ENCODE assay signal across 12 cellular contexts in the genomic region with DNA sequence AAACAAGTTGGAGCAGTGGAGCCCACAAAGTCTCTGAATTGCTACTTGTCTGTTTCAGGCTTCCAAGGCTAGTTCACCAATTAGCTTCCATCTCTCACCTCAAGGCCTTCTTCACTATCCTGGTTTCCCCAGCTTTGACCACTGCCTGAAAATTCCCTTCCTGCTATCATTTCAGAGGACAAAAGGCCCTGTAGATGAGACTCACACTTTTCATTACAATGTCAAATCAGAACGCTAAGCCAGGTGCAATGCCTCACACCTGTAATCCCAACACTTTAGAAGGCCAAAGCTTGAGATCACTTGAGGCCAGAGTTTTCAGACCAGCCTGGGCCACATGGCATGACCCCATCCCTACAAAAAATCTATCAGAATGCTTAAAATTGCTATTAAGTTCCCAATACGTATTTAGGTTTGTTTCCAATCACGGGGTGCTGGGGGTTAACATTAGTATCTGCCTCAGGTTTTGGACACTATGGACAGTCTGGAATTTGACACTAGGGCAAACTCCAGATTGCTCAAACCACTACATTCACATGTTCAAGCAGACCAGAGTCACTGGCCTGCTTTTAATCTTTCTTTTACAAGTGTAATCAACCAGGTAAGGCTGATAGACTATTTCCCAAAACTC. TPM values are rescaled to one million over a fixed set of nuclear protein-coding genes. Genes with fewer than 3 reads are reported as not detected.
DNase-seq lines count a peak whose midpoint lies in the region; ATAC-seq and TF ChIP-seq lines count a peak whose summit lies in the region.
"Had no signal": no experiment of that assay in that cellular context is flagged by ENCODE, and none has a peak within 500 bp of the region (broad histone marks: within the 10 kb centered on the region; RNA-seq: fewer than 3 reads in every experiment).

No MANE protein-coding gene starts in this region.

- H3K9me3 ChIP-seq in HUES64 (ENCODE audit: insufficient read depth, low read depth, low read length): no peaks in the 10 kb centered on the region
- no peaks in the 10 kb centered on the region for H3K9me3 ChIP-seq in adipocyte (ENCODE audit: control insufficient read depth, low read length)

- H3K9ac ChIP-seq in HUES64 (ENCODE audit: low read depth, low read length) (no peak overlapping the region), adipocyte (ENCODE audit: low read length) (no peak overlapping the region)

- H3K27me3 Mint-ChIP-seq in neural crest cell (ENCODE audit: low read depth): peaks cover 2% of the 10 kb centered on the region

- peak overlapping the region; percentile 4; the same call in 1 of the 2 replicates for H3K27ac ChIP-seq in HUES64 (ENCODE audit: low read depth, low read length)

- peak overlapping the region; percentile 54 for H3K4me3 Mint-ChIP-seq in neural crest cell

- no peak overlapping the region for H3K27ac Mint-ChIP-seq in neural crest cell (ENCODE audit: unreplicated experiment)

- H3K4me1 ChIP-seq in HUES64 (ENCODE audit: insufficient read depth, low read length): peaks cover 25% of the 10 kb centered on the region
- peaks cover 87% of the 10 kb centered on the region for H3K4me1 ChIP-seq in adipocyte (ENCODE audit: control insufficient read depth, insufficient read depth, low read length)

- H3K36me3 ChIP-seq in HUES64 (ENCODE audit: insufficient read depth, low read length) (peaks cover 62% of the 10 kb centered on the region), adipocyte (ENCODE audit: control insufficient read depth, insufficient read depth, low read length, severe bottlenecking) (peaks cover 60% of the 10 kb centered on the region)

- DNase-seq in EH (ENCODE audit: low read depth) (peak; percentile 22), adipocyte (ENCODE audit: low read depth) (no peak), neural crest cell (ENCODE audit: low read depth, low spot score) (no peak), AG20443 (ENCODE audit: low spot score) (no peak), islet precursor cell (no peak)
- no peak for DNase-seq in stimulated activated CD4-positive, alpha-beta T cell treated with anti-CD3 and anti-CD28 coated beads, Interleukin-4, amount 100 ng/mL, for 24 hours
- DNase-seq: anterior cingulate cortex, NCI-H1417 treated with DMSO at 0.1 percent for 48 hours, right cardiac atrium had no signal

- H3K27me3 ChIP-seq in HUES64 (ENCODE audit: insufficient read depth, low read length) (no peaks in the 10 kb centered on the region), adipocyte (replicated peaks; ENCODE audit: control insufficient read depth, insufficient read depth, low read length) (no peaks in the 10 kb centered on the region)

- H3K4me1 Mint-ChIP-seq in neural crest cell: peaks cover 82% of the 10 kb centered on the region

- no peak for ATAC-seq in HG03469 (IDR thresholded peaks at IDR 0.05; ENCODE audit: unreplicated experiment)
- ATAC-seq: esophagus mucosa, right cardiac atrium had no signal

- peaks cover 46% of the 10 kb centered on the region for H3K36me3 Mint-ChIP-seq in neural crest cell (ENCODE audit: low read depth)

- no peaks in the 10 kb centered on the region for H3K9me3 Mint-ChIP-seq in neural crest cell

- no peak for TF ChIP-seq CTCF in neural crest cell (conservative IDR thresholded peaks at IDR 0.05)

- H3K4me3 ChIP-seq in HUES64 (ENCODE audit: low read length) (no peak overlapping the region), adipocyte (ENCODE audit: low read length) (peak overlapping the region; percentile 19)

- 93% methylated on average over 3 of the region's 3 CpGs for WGBS in HUES64

RNA-seq across cellular contexts. Expression of gene TPT1, which starts 5.5 kb away (rescaled TPM):
- 1,723 TPM for polyA plus RNA-seq in HUES64 (2013, experiment 1 of 2)
- polyA plus RNA-seq in HUES64 (2013, experiment 2 of 2): 1,939 TPM
- total RNA-seq in neural crest cell: 2,364 and 2,627 TPM in 2 replicates
